ENCODE assay signal across 8 cellular contexts in the genomic region with DNA sequence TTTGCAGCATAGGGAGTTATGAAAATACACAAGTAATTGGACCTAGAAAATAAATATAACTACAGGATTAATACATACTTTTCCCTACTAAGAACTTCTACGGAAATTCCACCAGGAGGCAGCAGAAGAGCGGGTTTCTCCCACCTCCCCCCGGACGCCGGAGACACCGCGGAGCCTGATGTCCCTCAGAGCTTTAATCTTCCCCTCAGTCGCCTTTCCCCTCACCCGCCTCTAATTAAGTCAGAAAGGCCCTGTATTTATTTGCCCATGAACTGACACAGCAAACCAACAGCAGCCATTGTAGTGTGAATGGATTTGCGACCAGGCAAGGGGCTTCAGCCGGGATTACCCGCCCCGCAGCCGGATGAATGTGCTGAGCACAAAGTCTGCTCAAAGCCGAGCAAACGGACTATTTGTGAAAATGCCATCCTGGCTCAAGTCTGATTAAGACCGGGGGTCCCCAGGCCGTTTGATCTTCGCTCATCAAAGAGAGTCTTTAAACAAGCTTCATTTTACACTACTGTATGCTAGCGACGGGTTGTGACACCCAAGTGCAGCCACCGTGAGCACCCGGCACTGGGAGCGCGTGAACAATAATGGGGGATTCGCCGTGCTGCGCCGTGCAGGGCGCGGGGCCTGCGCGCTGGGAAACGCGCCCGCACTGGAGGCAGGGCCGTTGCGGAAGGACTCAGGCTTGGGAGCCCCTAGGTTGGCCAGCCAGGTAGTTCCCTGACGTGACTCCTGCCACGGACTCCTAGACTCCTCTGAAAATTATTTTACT. TPM values are rescaled to one million over a fixed set of nuclear protein-coding genes. Genes with fewer than 3 reads are reported as not detected.
DNase-seq lines count a peak whose midpoint lies in the region; ATAC-seq and TF ChIP-seq lines count a peak whose summit lies in the region.

No MANE protein-coding gene starts in this region.

- peaks cover 44% of the 10 kb centered on the region for H3K27me3 Mint-ChIP-seq in endodermal cell (ENCODE audit: insufficient read depth)

- H3K9me3 ChIP-seq in SJSA1 (replicated peaks) (no peaks in the 10 kb centered on the region), endodermal cell (ENCODE audit: control insufficient read depth, low read length) (no peaks in the 10 kb centered on the region), lung (ENCODE audit: control insufficient read depth in 2 of 2, insufficient read depth in 1 of 2, low read length in 1 of 2) (no peaks in the 10 kb centered on the region), suprapubic skin (no peaks in the 10 kb centered on the region)

- peak overlapping the region; percentile 67 for H3K4me3 Mint-ChIP-seq in endodermal cell

- peak; percentile 91 for ATAC-seq in GM21390 (IDR thresholded peaks at IDR 0.05; ENCODE audit: unreplicated experiment)
- peak; percentile 66 for ATAC-seq in lung (ENCODE audit: insufficient read depth, low FRiP score)

- peaks cover 5% of the 10 kb centered on the region; the same call in 1 of the 2 replicates for H3K4me1 ChIP-seq in SJSA1 (replicated peaks)
- no peaks in the 10 kb centered on the region for H3K4me1 ChIP-seq in endodermal cell (ENCODE audit: control insufficient read depth, insufficient read depth, low read length)
- no peaks in the 10 kb centered on the region for H3K4me1 ChIP-seq in lung (ENCODE audit: control insufficient read depth in 2 of 2, insufficient read depth in 2 of 2, low read length in 2 of 2)
- H3K4me1 ChIP-seq in suprapubic skin = peaks cover 14% of the 10 kb centered on the region

- H3K4me3 ChIP-seq in SJSA1 (no peak overlapping the region), endodermal cell (ENCODE audit: low read length) (peak overlapping the region; percentile 74), lung (no peak overlapping the region), suprapubic skin (peak overlapping the region; percentile 42)

- no peak overlapping the region for H3K9ac ChIP-seq in endodermal cell (ENCODE audit: extremely low read depth, low read length, poor library complexity, severe bottlenecking)

- peaks cover 11% of the 10 kb centered on the region for H3K4me1 Mint-ChIP-seq in endodermal cell

- H3K36me3 ChIP-seq in SJSA1 = no peaks in the 10 kb centered on the region
- H3K36me3 ChIP-seq in endodermal cell (ENCODE audit: control insufficient read depth, insufficient read depth, low read length) = no peaks in the 10 kb centered on the region
- no peaks in the 10 kb centered on the region for H3K36me3 ChIP-seq in lung (ENCODE audit: control insufficient read depth in 2 of 2, insufficient read depth in 2 of 2, low read length in 2 of 2)
- no peaks in the 10 kb centered on the region for H3K36me3 ChIP-seq in suprapubic skin

- TF ChIP-seq EP300 in suprapubic skin (IDR thresholded peaks at IDR 0.05) = no peak

- TF ChIP-seq POLR2A in suprapubic skin (IDR thresholded peaks at IDR 0.05) = no peak

- H3K36me3 Mint-ChIP-seq in endodermal cell (ENCODE audit: low read depth) = no peaks in the 10 kb centered on the region

- DNase-seq in GM04504 (ENCODE audit: low read depth) = peak; percentile 54
- peak; percentile 48 for DNase-seq in HT-29 (ENCODE audit: low spot score)
- DNase-seq in SJSA1 (ENCODE audit: low read depth in 1 of 2, low spot score in 2 of 2) = peak; percentile 60 to 69
- DNase-seq in endodermal cell = peak; percentile 85
- peak; percentile 49 for DNase-seq in lung (ENCODE audit: low spot score)
- peak; percentile 65 to 83 for DNase-seq in suprapubic skin (ENCODE audit: low spot score in 2 of 2)
- DNase-seq in T-helper 9 cell = no peak

- peak overlapping the region; percentile 88 for H3K27ac Mint-ChIP-seq in endodermal cell

- WGBS in endodermal cell (ENCODE audit: insufficient coverage in 1 of 2, insufficient read length in 1 of 2), 2 experiments = 9 to 11% methylated on average over 13 to 40 of the region's 40 CpGs
- WGBS in lung, 2 donors = 4 to 5% methylated on average over 40 of the region's 40 CpGs
- 9% methylated on average over 33 of the region's 40 CpGs for WGBS in suprapubic skin

- H3K27me3 ChIP-seq in SJSA1 (replicated peaks) = no peaks in the 10 kb centered on the region
- H3K27me3 ChIP-seq in endodermal cell (ENCODE audit: control insufficient read depth, insufficient read depth, low read length, poor library complexity, severe bottlenecking) = peaks cover 32% of the 10 kb centered on the region
- no peaks in the 10 kb centered on the region for H3K27me3 ChIP-seq in lung (ENCODE audit: control insufficient read depth, insufficient read depth)
- peaks cover 24% of the 10 kb centered on the region for H3K27me3 ChIP-seq in suprapubic skin

- H3K27ac ChIP-seq in SJSA1 (no peak overlapping the region), endodermal cell (ENCODE audit: low read depth, low read length) (no peak overlapping the region), lung (ENCODE audit: low read depth in 1 of 2, low read length in 1 of 2) (no peak overlapping the region), suprapubic skin (no peak overlapping the region)

- H3K9me3 Mint-ChIP-seq in endodermal cell = no peaks in the 10 kb centered on the region

- TF ChIP-seq CTCF in endodermal cell (conservative IDR thresholded peaks at IDR 0.05) (peak; percentile 92), lung (IDR thresholded peaks at IDR 0.05; ENCODE audit: control extremely low read depth, extremely low read depth) (no peak), suprapubic skin (IDR thresholded peaks at IDR 0.05) (peak; percentile 35 to 52)

RNA-seq across cellular contexts. Expression of gene DKK1, which starts 5.6 kb away (rescaled TPM):
- 23.7 and 28.5 TPM in 2 replicates for total RNA-seq in HT-29 (2014; rRNA removed; shearing (Covaris generic))
- 29.7 and 46.2 TPM in 2 replicates for total RNA-seq in SJSA1 (2014; rRNA removed; shearing (Covaris generic))
- 10 to 100 TPM; 12.0 to 28.9 TPM for total RNA-seq in endodermal cell
- polyA plus RNA-seq in endodermal cell (2013, experiment 1 of 2) = 62.6 TPM
- polyA plus RNA-seq in endodermal cell (2013, experiment 2 of 2) = 53.1 TPM
- 1 to 10 TPM; 1.2 to 9.2 TPM for total RNA-seq in lung
- polyA plus RNA-seq in lung = 1 to 10 TPM; 1.8 to 7.0 TPM
- 10 to 100 TPM; 12.7 to 18.5 (median 15.8) TPM for total RNA-seq in suprapubic skin

Comparison
In these comparisons a context has a peak if more than half of its experiments do, and no peak if none do; other contexts are left out.
1. H3K4me3 ChIP-seq: peak in endodermal cell (single experiment) and suprapubic skin (single experiment); none in SJSA1 (single experiment) and lung (single experiment).